ENCODE assay signal across 1 cellular context in the genomic region with DNA sequence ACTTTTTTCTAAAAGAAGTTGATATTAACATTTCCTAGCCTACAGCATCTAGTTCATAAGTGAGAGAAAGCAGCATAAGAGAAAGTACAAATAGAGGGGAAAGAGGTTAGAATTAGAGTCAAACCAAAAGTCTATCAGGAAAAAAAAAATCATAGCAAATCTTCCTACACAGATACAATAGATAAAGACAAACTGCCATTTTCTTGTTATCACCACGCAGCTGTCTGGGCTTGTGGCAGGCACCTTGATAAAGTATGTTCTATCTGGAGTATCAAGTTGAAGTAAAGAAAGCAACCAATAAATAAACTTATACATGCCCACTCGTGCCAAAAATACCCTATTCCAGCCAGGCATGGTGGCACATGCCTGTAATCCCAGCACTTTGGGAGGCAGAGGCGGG.
A peak's percentile ranks its signal among the peaks of the same experiment; 100 is the strongest.
TF ChIP-seq lines count a peak whose summit lies in the region.

No MANE protein-coding gene starts in this region.

TF ChIP-seq in K562, 482 proteins besides CTCF, POLR2A, EP300 and RAD21:
- TF ChIP-seq ARID1B (IDR thresholded peaks at IDR 0.05), result peak; percentile 43
- 0 out of 2 replicates have a peak, but pooled peaks have one; percentile 30 for TF ChIP-seq DPF2 (IDR thresholded peaks at IDR 0.05)
- peak; percentile 66 for TF ChIP-seq CBFA2T3 (IDR thresholded peaks at IDR 0.05)
- TF ChIP-seq MEIS2 (IDR thresholded peaks at IDR 0.05; ENCODE audit: partially characterized antibody), result peak; percentile 32
- TF ChIP-seq TAL1 (IDR thresholded peaks at IDR 0.05), result peak; percentile 45; the same call in 1 of the 2 replicates
- TF ChIP-seq ZNF140 (CRISPR knock-in tag; IDR thresholded peaks at IDR 0.05), result no peak
- TF ChIP-seq TCF7L2 (IDR thresholded peaks at IDR 0.05; ENCODE audit: low read depth, low read length), result no peak
- TF ChIP-seq TEAD4 (IDR thresholded peaks at IDR 0.05; ENCODE audit: low read length), result peak; percentile 24; the same call in 1 of the 2 replicates
- TF ChIP-seq TEAD4 (CRISPR knock-in tag; IDR thresholded peaks at IDR 0.05; ENCODE audit: borderline replicate concordance), result no peak
